Comparison of ENCODE assay signal across 15 cellular contexts in genomic region chr5:14600846-14601245, GRCh38. TPM values are rescaled to one million over a fixed set of nuclear protein-coding genes. Genes with fewer than 3 reads are reported as not detected.
DNase-seq lines count a peak whose midpoint lies in the region; ATAC-seq lines count a peak whose summit lies in the region.
"Had no signal": no experiment of that assay in that cellular context is flagged by ENCODE, and none has a peak within 500 bp of the region (broad histone marks: within the 10 kb centered on the region; RNA-seq: fewer than 3 reads in every experiment).

No MANE protein-coding gene starts in this region.

- in situ Hi-C loops in ACHN (cut with HindIII; ENCODE audit: low pct_ligation_motif_present, low pct_unique_long_range_greater_than_20kb, low sequenced_read_pairs) = no loop called here

- DNase-seq in DMS 273 (lab: John Stamatoyannopoulos, UW; ENCODE audit: unreplicated experiment) = peak; percentile 40
- no peak for DNase-seq in DMS 273 treated with DMSO at 0.1 percent for 48 hours (lab: John Stamatoyannopoulos, UW)
- peak; percentile 24 for DNase-seq in NCI-H1694 (lab: John Stamatoyannopoulos, UW)
- DNase-seq in RPMI8226 = peak; percentile 59
- peak; percentile 36 for DNase-seq in cerebellum (ENCODE audit: low spot score)
- no peak for DNase-seq in ACHN
- DNase-seq in SW480 (ENCODE audit: low spot score) = no peak
- DNase-seq: Caco-2; CD4-positive, alpha-beta memory T cell; DMS53; DMS79 treated with DMSO at 0.1 percent for 48 hours; H9 had no signal

- no peak for ATAC-seq in GM18873 (IDR thresholded peaks at IDR 0.05; ENCODE audit: low FRiP score, unreplicated experiment)
- ATAC-seq: GM23338, HCT116 had no signal

RNA-seq across cellular contexts. Expression of gene OTULINL, which starts 19.3 kb away (rescaled TPM):
- total RNA-seq in cerebellum = 12.0 TPM

Comparison
In these comparisons a context has a peak if more than half of its experiments do, and no peak if none do; other contexts are left out.
1. DNase-seq: peak in DMS 273 (single experiment), NCI-H1694 (single experiment), RPMI8226 (single experiment) and cerebellum (single experiment); none in DMS 273 treated with DMSO at 0.1 percent for 48 hours (single experiment), ACHN (single experiment) and SW480 (single experiment).